16 cellular contexts compared by ENCODE assay signal in the genomic region with DNA sequence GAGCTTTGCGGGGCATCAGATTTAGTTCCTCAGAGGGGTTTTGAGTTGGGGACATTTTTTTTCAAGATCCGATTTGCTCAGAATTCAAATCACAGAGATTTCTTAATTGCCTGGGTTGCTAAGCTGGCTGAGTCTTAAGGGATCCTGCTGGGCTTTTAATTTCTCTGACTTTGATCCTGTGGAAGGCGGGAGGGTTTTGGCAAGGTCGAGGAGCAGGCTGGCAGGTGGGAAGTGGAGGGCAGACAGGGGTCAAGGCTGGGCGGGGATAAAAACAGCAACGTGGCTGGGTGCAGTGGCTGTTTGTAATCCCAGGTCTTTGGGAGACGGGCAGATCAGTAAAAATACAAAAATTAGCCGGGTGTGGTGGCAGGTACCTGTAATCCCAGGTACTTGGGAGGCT. TPM values are rescaled to one million over a fixed set of nuclear protein-coding genes. Genes with fewer than 3 reads are reported as not detected.
"Had no signal": no experiment of that assay in that cellular context is flagged by ENCODE, and none has a peak within 500 bp of the region (broad histone marks: within the 10 kb centered on the region; RNA-seq: fewer than 3 reads in every experiment).

No MANE protein-coding gene starts in this region.

- H3K9me3 Mint-ChIP-seq: activated CD4-positive, alpha-beta memory T cell treated with anti-CD3 and anti-CD28 coated beads for 36 hours; T-helper 1 cell treated with Interleukin-12 subunit alpha and Interleukin-12 subunit beta and Interleukin-4 antibody, amounts not matched to agents 30 μg/mL and 1 μg/mL, for 36 hours had no signal

- H2AFZ ChIP-seq: parathyroid adenoma had no signal

- H3K4me3 ChIP-seq: dorsolateral prefrontal cortex, esophagus muscularis mucosa, right atrium auricular region had no signal

- ATAC-seq: left colon had no signal

- H3K4me3 Mint-ChIP-seq: activated CD4-positive, alpha-beta memory T cell treated with anti-CD3 and anti-CD28 coated beads for 36 hours; activated naive CD8-positive, alpha-beta T cell; naive B cell; T-helper 1 cell treated with Interleukin-12 subunit alpha and Interleukin-12 subunit beta and Interleukin-4 antibody, amounts not matched to agents 30 μg/mL and 1 μg/mL, for 36 hours had no signal

- H3K9me3 ChIP-seq: esophagus muscularis mucosa, right atrium auricular region had no signal

- H3K27ac ChIP-seq: dorsolateral prefrontal cortex, esophagus muscularis mucosa, parathyroid adenoma, right atrium auricular region had no signal

- H3K27ac Mint-ChIP-seq: activated CD4-positive, alpha-beta memory T cell treated with anti-CD3 and anti-CD28 coated beads for 36 hours; activated naive CD8-positive, alpha-beta T cell; T-helper 1 cell treated with Interleukin-12 subunit alpha and Interleukin-12 subunit beta and Interleukin-4 antibody, amounts not matched to agents 30 μg/mL and 1 μg/mL, for 36 hours had no signal

- DNase-seq: activated CD4-positive, alpha-beta memory T cell treated with anti-CD3 and anti-CD28 coated beads for 36 hours; activated CD4-positive, CD25-positive, alpha-beta regulatory T cell treated with anti-CD3 and anti-CD28 coated beads, Interleukin-2, amount 50 U/mL, for 72 hours; activated gamma-delta T cell; activated T-cell treated with anti-CD3 and anti-CD28 coated beads, Interleukin-2, amount 50 U/mL, for 48 hours; left colon; naive B cell; stimulated activated naive CD4-positive, alpha-beta T cell treated with Interleukin-2 at 50 U/mL for 16 hours; trophoblast cell had no signal

- H3K9ac ChIP-seq: parathyroid adenoma had no signal

- H3K36me3 ChIP-seq: esophagus muscularis mucosa, right atrium auricular region had no signal

- H3K79me2 ChIP-seq: parathyroid adenoma had no signal

- H3K27me3 Mint-ChIP-seq: activated CD4-positive, alpha-beta memory T cell treated with anti-CD3 and anti-CD28 coated beads for 36 hours; activated naive CD8-positive, alpha-beta T cell had no signal

- H3K36me3 Mint-ChIP-seq: activated CD4-positive, alpha-beta memory T cell treated with anti-CD3 and anti-CD28 coated beads for 36 hours; activated naive CD8-positive, alpha-beta T cell; naive B cell had no signal

- H3K27me3 ChIP-seq: right atrium auricular region had no signal

- H3K4me1 ChIP-seq: esophagus muscularis mucosa, parathyroid adenoma, right atrium auricular region had no signal

RNA-seq across cellular contexts. Expression of gene CCDC63, which starts 33.5 kb away (rescaled TPM):
- total RNA-seq: activated CD4-positive, alpha-beta memory T cell treated with anti-CD3 and anti-CD28 coated beads for 36 hours; dorsolateral prefrontal cortex; esophagus muscularis mucosa; fibroblast of villous mesenchyme; left colon; lung microvascular endothelial cell; right atrium auricular region had no signal
